ENCODE assay signal across 8 cellular contexts in genomic region chrX:47482065-47482511, GRCh38. TPM values are rescaled to one million over a fixed set of nuclear protein-coding genes. Genes with fewer than 3 reads are reported as not detected.
DNase-seq lines count a peak whose midpoint lies in the region; ATAC-seq and TF ChIP-seq lines count a peak whose summit lies in the region.

No MANE protein-coding gene starts in this region.

- H3K36me3 ChIP-seq in DOHH2 (ENCODE audit: control insufficient read depth, low read length) (no peaks in the 10 kb centered on the region; the same call in 1 of the 2 replicates), liver (ENCODE audit: control insufficient read depth in 4 of 4, insufficient read depth in 3 of 4, low read depth in 1 of 4, low read length in 3 of 4) (no peaks in the 10 kb centered on the region), upper lobe of right lung (no peaks in the 10 kb centered on the region)

- no peaks in the 10 kb centered on the region for H4K20me1 ChIP-seq in DOHH2 (ENCODE audit: control insufficient read depth, insufficient read depth, low read depth, low read length)

- peak overlapping the region in 1 of 2 donors; percentile 89 for H3K9ac ChIP-seq in liver (ENCODE audit: low read depth in 1 of 2, low read length in 2 of 2)

- H3K4me3 ChIP-seq in DOHH2 (ENCODE audit: low read length) = peak overlapping the region; percentile 90
- H3K4me3 ChIP-seq in liver (ENCODE audit: low read depth in 1 of 3, low read length in 3 of 3) = peak overlapping the region; percentile 70 to 88 (median 84)
- peak overlapping the region; percentile 63 for H3K4me3 ChIP-seq in upper lobe of right lung

- no peaks in the 10 kb centered on the region for H3K9me3 ChIP-seq in DOHH2 (ENCODE audit: control insufficient read depth, insufficient read depth, low read length)
- no peaks in the 10 kb centered on the region for H3K9me3 ChIP-seq in liver (ENCODE audit: control insufficient read depth in 4 of 4, low read length in 3 of 4)
- no peaks in the 10 kb centered on the region for H3K9me3 ChIP-seq in upper lobe of right lung

- 0 out of 2 replicates have a peak, but pooled peaks cover 7% of the 10 kb centered on the region for H3F3A ChIP-seq in DOHH2 (ENCODE audit: control insufficient read depth, insufficient read depth)

- H3K4me3 Mint-ChIP-seq in activated T-helper 2 cell treated with anti-CD3 and anti-CD28 coated beads, Interferon-gamma antibody, Interleukin-2, Interleukin-4, amounts not matched to agents 10 μg/mL and 5 μg/mL and 100 μg/mL, durations not matched to agents 14 hours and 24 hours and 36 hours (ENCODE audit: low read depth) = peak overlapping the region; percentile 89

- H3K27ac ChIP-seq in DOHH2 (ENCODE audit: low read depth, low read length) = peak overlapping the region; percentile 28; the same call in 1 of the 2 replicates
- peak overlapping the region; percentile 83 to 91 for H3K27ac ChIP-seq in liver (ENCODE audit: low read depth in 1 of 2, low read length in 2 of 2)
- H3K27ac ChIP-seq in upper lobe of right lung = peak overlapping the region; percentile 96

- H3K27me3 ChIP-seq in DOHH2 (ENCODE audit: control insufficient read depth, low read length) (no peaks in the 10 kb centered on the region), liver (ENCODE audit: control insufficient read depth in 4 of 4, insufficient read depth in 4 of 4, low read length in 3 of 4) (no peaks in the 10 kb centered on the region), upper lobe of right lung (no peaks in the 10 kb centered on the region)

- ATAC-seq in HG02610 (IDR thresholded peaks at IDR 0.05; ENCODE audit: unreplicated experiment) (peak; percentile 17), upper lobe of right lung (no peak), GM18520 (IDR thresholded peaks at IDR 0.05; ENCODE audit: unreplicated experiment) (no peak)

- no peak for TF ChIP-seq RAD21 in liver (IDR thresholded peaks at IDR 0.05)

- no peak for DNase-seq in activated T-helper 2 cell treated with anti-CD3 and anti-CD28 coated beads, Interferon-gamma antibody, Interleukin-2, Interleukin-4, amounts not matched to agents 10 μg/mL and 5 μg/mL and 100 μg/mL, durations not matched to agents 14 hours and 24 hours and 36 hours (ENCODE audit: low spot score)
- DNase-seq in upper lobe of right lung (no peak), HT-29 (ENCODE audit: low spot score) (no peak), NCI-H510A (lab: John Stamatoyannopoulos, UW) (no peak)

- no peaks in the 10 kb centered on the region for H3K27me3 Mint-ChIP-seq in activated T-helper 2 cell treated with anti-CD3 and anti-CD28 coated beads, Interferon-gamma antibody, Interleukin-2, Interleukin-4, amounts not matched to agents 10 μg/mL and 5 μg/mL and 100 μg/mL, durations not matched to agents 14 hours and 24 hours and 36 hours (ENCODE audit: low read depth)

- H3K4me1 Mint-ChIP-seq in activated T-helper 2 cell treated with anti-CD3 and anti-CD28 coated beads, Interferon-gamma antibody, Interleukin-2, Interleukin-4, amounts not matched to agents 10 μg/mL and 5 μg/mL and 100 μg/mL, durations not matched to agents 14 hours and 24 hours and 36 hours (ENCODE audit: low read depth) = peaks cover 25% of the 10 kb centered on the region

- intact Hi-C loops in activated T-helper 2 cell treated with anti-CD3 and anti-CD28 coated beads, Interferon-gamma antibody, Interleukin-2, Interleukin-4, amounts not matched to agents 10 μg/mL and 5 μg/mL and 100 μg/mL, durations not matched to agents 14 hours and 24 hours and 36 hours (cut with micrococcal nuclease) = loop anchor here (1.0 to 10.0 kb wide), 4 partner anchors 80 to 337 kb away; partner anchors contain the start of genes ARAF, RBM10 and UBA1
- intact Hi-C loops in upper lobe of right lung (cut with DNase I) = no loop called here

- peaks cover 22% of the 10 kb centered on the region for H3K36me3 Mint-ChIP-seq in activated T-helper 2 cell treated with anti-CD3 and anti-CD28 coated beads, Interferon-gamma antibody, Interleukin-2, Interleukin-4, amounts not matched to agents 10 μg/mL and 5 μg/mL and 100 μg/mL, durations not matched to agents 14 hours and 24 hours and 36 hours (ENCODE audit: low read depth)

- H3K27ac Mint-ChIP-seq in activated T-helper 2 cell treated with anti-CD3 and anti-CD28 coated beads, Interferon-gamma antibody, Interleukin-2, Interleukin-4, amounts not matched to agents 10 μg/mL and 5 μg/mL and 100 μg/mL, durations not matched to agents 14 hours and 24 hours and 36 hours = peak overlapping the region; percentile 81

- 15% methylated on average over 8 of the region's 8 CpGs for WGBS in liver

- H3K4me1 ChIP-seq in DOHH2 (ENCODE audit: control insufficient read depth, low read length) (peaks cover 26% of the 10 kb centered on the region), liver (ENCODE audit: control insufficient read depth in 4 of 4, insufficient read depth in 4 of 4, low read length in 3 of 4) (peaks cover 0 to 10% (median 2%) of the 10 kb centered on the region in 4 donors), upper lobe of right lung (peaks cover 4% of the 10 kb centered on the region)

- H3K9me2 ChIP-seq in DOHH2 (replicated peaks; ENCODE audit: control insufficient read depth, low read length) = no peaks in the 10 kb centered on the region

- no peaks in the 10 kb centered on the region for H3K9me3 Mint-ChIP-seq in activated T-helper 2 cell treated with anti-CD3 and anti-CD28 coated beads, Interferon-gamma antibody, Interleukin-2, Interleukin-4, amounts not matched to agents 10 μg/mL and 5 μg/mL and 100 μg/mL, durations not matched to agents 14 hours and 24 hours and 36 hours

- peak overlapping the region; percentile 92 for H3K4me2 ChIP-seq in DOHH2 (ENCODE audit: low read length)

- H3K79me2 ChIP-seq in DOHH2 (ENCODE audit: control insufficient read depth, low read length) = peaks cover 74% of the 10 kb centered on the region

- TF ChIP-seq CTCF in DOHH2 (IDR thresholded peaks at IDR 0.05; ENCODE audit: low read depth, low read length, poor library complexity, severe bottlenecking) = no peak
- TF ChIP-seq CTCF in liver (IDR thresholded peaks at IDR 0.05; ENCODE audit: low read depth, low read length, missing input control) = no peak
- TF ChIP-seq CTCF in upper lobe of right lung (IDR thresholded peaks at IDR 0.05) = no peak

TF ChIP-seq in liver, 16 proteins besides CTCF, POLR2A, EP300 and RAD21 (continues in another document):
- TF ChIP-seq GABPA (IDR thresholded peaks at IDR 0.05 in 1 of 2, conservative IDR thresholded peaks at IDR 0.05 in 1 of 2) (no peak), RXRA (IDR thresholded peaks at IDR 0.05) (no peak), NR2F2 (IDR thresholded peaks at IDR 0.05) (no peak), FOXA1 (IDR thresholded peaks at IDR 0.05) (no peak), MAX (IDR thresholded peaks at IDR 0.05) (no peak), HNF4A (conservative IDR thresholded peaks at IDR 0.05) (no peak), TAF1 (conservative IDR thresholded peaks at IDR 0.05) (no peak), REST (IDR thresholded peaks at IDR 0.05) (no peak), ATF3 (IDR thresholded peaks at IDR 0.05) (no peak)

RNA-seq across cellular contexts. Expression of gene ZNF41, which starts 0.9 kb away (rescaled TPM):
- 8.7 and 9.7 TPM in 2 replicates for total RNA-seq in activated T-helper 2 cell treated with anti-CD3 and anti-CD28 coated beads, Interferon-gamma antibody, Interleukin-2, Interleukin-4, amounts not matched to agents 10 μg/mL and 5 μg/mL and 100 μg/mL, durations not matched to agents 14 hours and 24 hours and 36 hours
- 1 to 10 TPM; 2.9 to 5.0 TPM for total RNA-seq in liver
- polyA plus RNA-seq in liver = 1 to 10 TPM; 1.9 to 2.2 TPM
- 11.5 TPM for total RNA-seq in upper lobe of right lung
- 4.2 and 11.8 TPM in 2 replicates for total RNA-seq in HT-29 (2014; rRNA removed; shearing (Covaris generic))

Comparison
In these comparisons a context has a peak if more than half of its experiments do, and no peak if none do; other contexts are left out.
1. H3K27ac ChIP-seq: peak in every context shown above with its lines; median percentile 96 in upper lobe of right lung; 87 in liver; 28 in DOHH2.